In genomic region chr7:74026406-74027123, GRCh38 we compare ENCODE assay signal across 8 cellular contexts. TPM values are rescaled to one million over a fixed set of nuclear protein-coding genes. Genes with fewer than 3 reads are reported as not detected.
DNase-seq lines count a peak whose midpoint lies in the region; ATAC-seq and TF ChIP-seq lines count a peak whose summit lies in the region.

No MANE protein-coding gene starts in this region.

- H3K36me3 ChIP-seq in BLaER1 = no peaks in the 10 kb centered on the region
- no peaks in the 10 kb centered on the region for H3K36me3 ChIP-seq in GM23338 (ENCODE audit: insufficient read depth)
- H3K36me3 ChIP-seq in muscle layer of colon (ENCODE audit: insufficient read depth, low read length) = no peaks in the 10 kb centered on the region

- peaks cover 18% of the 10 kb centered on the region for H3K27me3 Mint-ChIP-seq in GM23338 (ENCODE audit: insufficient read depth, low read depth, poor library complexity)

- no peaks in the 10 kb centered on the region for H3K9me3 Mint-ChIP-seq in GM23338

- H3K4me2 ChIP-seq in BLaER1 = peak overlapping the region; percentile 69
- peak overlapping the region; percentile 43; the same call in 1 of the 2 replicates for H3K4me2 ChIP-seq in GM23338

- H3K79me2 ChIP-seq in GM23338 (replicated peaks; ENCODE audit: insufficient read depth) = no peaks in the 10 kb centered on the region

- no peaks in the 10 kb centered on the region for H3K9me2 ChIP-seq in GM23338 (ENCODE audit: insufficient read depth)

- ATAC-seq in GM23338 (peak; percentile 72), GM21515 (IDR thresholded peaks at IDR 0.05; ENCODE audit: unreplicated experiment) (no peak)

- no peak overlapping the region for H3K4me3 Mint-ChIP-seq in GM23338

- TF ChIP-seq CTCF in GM23338 (conservative IDR thresholded peaks at IDR 0.05; ENCODE audit: low read depth in 2 of 2) = peak; percentile 90 to 92
- peak; percentile 88 for TF ChIP-seq CTCF in epithelial cell of esophagus (IDR thresholded peaks at IDR 0.05; ENCODE audit: insufficient read depth, low read depth, low read length, missing control alignments)

- H2AFZ ChIP-seq in GM23338 = peak overlapping the region; percentile 93

- no peaks in the 10 kb centered on the region for H3K36me3 Mint-ChIP-seq in GM23338 (ENCODE audit: low read depth)

- H3K27ac ChIP-seq in BLaER1 (no peak overlapping the region), GM23338 (ENCODE audit: low read depth) (no peak overlapping the region), muscle layer of colon (ENCODE audit: low read depth, low read length) (peak overlapping the region; percentile 89)

- H3K27ac Mint-ChIP-seq in GM23338 = no peak overlapping the region

- H3K9ac ChIP-seq in BLaER1 = no peak overlapping the region
- no peak overlapping the region for H3K9ac ChIP-seq in muscle layer of colon (ENCODE audit: low read length)

- H3K4me1 ChIP-seq in BLaER1 = peaks cover 69% of the 10 kb centered on the region
- H3K4me1 ChIP-seq in GM23338 (ENCODE audit: insufficient read depth) = peaks cover 15% of the 10 kb centered on the region; the same call in 1 of the 2 replicates
- H3K4me1 ChIP-seq in muscle layer of colon (ENCODE audit: insufficient read depth, low read length) = peaks cover 40% of the 10 kb centered on the region

- DNase-seq in GM23338 (ENCODE audit: low spot score) (peak; percentile 81), NOMO-1 (lab: John Stamatoyannopoulos, UW; ENCODE audit: unreplicated experiment in 2 of 2) (peak; percentile 69 to 70), epithelial cell of esophagus (ENCODE audit: low read depth) (peak; percentile 51)
- peak; percentile 86 for DNase-seq in activated CD8-positive, alpha-beta memory T cell treated with anti-CD3 and anti-CD28 coated beads, Interleukin-2, amount 50 U/mL, for 48 hours
- peak; percentile 84 for DNase-seq in stimulated activated CD8-positive, alpha-beta memory T cell treated with anti-CD3 and anti-CD28 coated beads, Interleukin-4, amount 100 ng/mL, for 48 hours

- H3K27me3 ChIP-seq in BLaER1 (peaks cover 54% of the 10 kb centered on the region), GM23338 (ENCODE audit: insufficient read depth) (no peaks in the 10 kb centered on the region), muscle layer of colon (ENCODE audit: control insufficient read depth in 1 of 2, insufficient read depth in 2 of 2, low read length in 2 of 2) (no peaks in the 10 kb centered on the region)

- H3K4me1 Mint-ChIP-seq in GM23338 = peaks cover 34% of the 10 kb centered on the region

- H3K4me3 ChIP-seq in BLaER1 = no peak overlapping the region
- H3K4me3 ChIP-seq in GM23338 = no peak overlapping the region
- no peak overlapping the region for H3K4me3 ChIP-seq in epithelial cell of esophagus (ENCODE audit: low read length)
- no peak overlapping the region for H3K4me3 ChIP-seq in muscle layer of colon (ENCODE audit: low read depth in 1 of 2, low read length in 2 of 2)

- H3K9me3 ChIP-seq in BLaER1 (no peaks in the 10 kb centered on the region), muscle layer of colon (ENCODE audit: low read length) (no peaks in the 10 kb centered on the region)

- H4K20me1 ChIP-seq in BLaER1 = no peaks in the 10 kb centered on the region
- no peaks in the 10 kb centered on the region for H4K20me1 ChIP-seq in GM23338 (replicated peaks; ENCODE audit: insufficient read depth)

- no peaks in the 10 kb centered on the region for H3F3A ChIP-seq in GM23338 (replicated peaks; ENCODE audit: low read depth)

TF ChIP-seq in GM23338, 12 proteins besides CTCF, POLR2A, EP300 and RAD21 (continues in another document):
- no peak for TF ChIP-seq NANOG (IDR thresholded peaks at IDR 0.05; ENCODE audit: borderline replicate concordance)
- TF ChIP-seq POLR2AphosphoS5 (IDR thresholded peaks at IDR 0.05; ENCODE audit: low read depth) = no peak
- TF ChIP-seq CREB1 (CRISPR knock-in tag; IDR thresholded peaks at IDR 0.05; ENCODE audit: low read depth) = no peak
- TF ChIP-seq ZNF114 (CRISPR knock-in tag; IDR thresholded peaks at IDR 0.05) = no peak
- no peak for TF ChIP-seq REST (IDR thresholded peaks at IDR 0.05; ENCODE audit: unreplicated experiment)
- no peak for TF ChIP-seq ZNF462 (CRISPR knock-in tag; IDR thresholded peaks at IDR 0.05)
- no peak for TF ChIP-seq STAT1 (IDR thresholded peaks at IDR 0.05; ENCODE audit: unreplicated experiment)

RNA-seq across cellular contexts. Expression of gene ELN, which starts 1.4 kb away (rescaled TPM):
- 4.0 and 5.6 TPM in 2 replicates for total RNA-seq in GM23338 (2014; rRNA removed; shearing (Covaris generic))
- polyA plus RNA-seq in GM23338 (2016; fragmentation: Nextera tagmentation; extraction: Ambion mirVana) = 1.1 TPM in 2 replicates

RNA-seq across cellular contexts. Expression of gene LIMK1, which starts 57.0 kb away (rescaled TPM):
- total RNA-seq in GM23338 (2014; rRNA removed; shearing (Covaris generic)) = 77.9 and 96.5 TPM in 2 replicates
- polyA plus RNA-seq in GM23338 (2016; fragmentation: Nextera tagmentation; extraction: Ambion mirVana) = 13.0 and 17.3 TPM in 2 replicates
